In the genomic region with DNA sequence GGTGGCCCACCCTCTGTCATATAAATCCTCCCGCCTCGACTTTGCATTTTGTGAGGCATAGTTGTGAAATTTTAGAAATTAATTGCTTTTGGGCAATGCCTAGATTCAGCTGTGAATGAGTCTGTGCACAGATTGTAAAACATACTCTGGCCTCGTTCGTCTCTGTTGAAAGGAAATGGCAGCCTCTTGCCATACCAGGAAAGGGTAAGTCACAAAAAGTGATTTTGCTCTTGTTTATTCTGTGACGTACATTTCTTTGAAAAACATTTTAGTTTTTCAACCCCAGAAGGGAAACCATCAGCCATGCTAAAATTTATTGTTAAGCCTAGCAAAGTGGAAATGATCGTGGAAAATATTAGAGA, we compare ENCODE assay signal across 1 cellular context.
TF ChIP-seq lines count a peak whose summit lies in the region.

No MANE protein-coding gene starts in this region.

TF ChIP-seq in K562, 482 proteins besides CTCF, POLR2A, EP300 and RAD21 (continued from another document):
- TF ChIP-seq, protein P1, sequence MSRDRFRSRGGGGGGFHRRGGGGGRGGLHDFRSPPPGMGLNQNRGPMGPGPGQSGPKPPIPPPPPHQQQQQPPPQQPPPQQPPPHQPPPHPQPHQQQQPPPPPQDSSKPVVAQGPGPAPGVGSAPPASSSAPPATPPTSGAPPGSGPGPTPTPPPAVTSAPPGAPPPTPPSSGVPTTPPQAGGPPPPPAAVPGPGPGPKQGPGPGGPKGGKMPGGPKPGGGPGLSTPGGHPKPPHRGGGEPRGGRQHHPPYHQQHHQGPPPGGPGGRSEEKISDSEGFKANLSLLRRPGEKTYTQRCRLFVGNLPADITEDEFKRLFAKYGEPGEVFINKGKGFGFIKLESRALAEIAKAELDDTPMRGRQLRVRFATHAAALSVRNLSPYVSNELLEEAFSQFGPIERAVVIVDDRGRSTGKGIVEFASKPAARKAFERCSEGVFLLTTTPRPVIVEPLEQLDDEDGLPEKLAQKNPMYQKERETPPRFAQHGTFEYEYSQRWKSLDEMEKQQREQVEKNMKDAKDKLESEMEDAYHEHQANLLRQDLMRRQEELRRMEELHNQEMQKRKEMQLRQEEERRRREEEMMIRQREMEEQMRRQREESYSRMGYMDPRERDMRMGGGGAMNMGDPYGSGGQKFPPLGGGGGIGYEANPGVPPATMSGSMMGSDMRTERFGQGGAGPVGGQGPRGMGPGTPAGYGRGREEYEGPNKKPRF (IDR thresholded peaks at IDR 0.05; ENCODE audit: low read depth, low read length) = no peak
- TF ChIP-seq ZNF318 (IDR thresholded peaks at IDR 0.05; ENCODE audit: borderline replicate concordance in 1 of 2, low read depth in 1 of 2) (no peak), ZNF586 (CRISPR knock-in tag; conservative IDR thresholded peaks at IDR 0.05) (no peak), SIN3A (IDR thresholded peaks at IDR 0.05; ENCODE audit: borderline replicate concordance in 2 of 2, control insufficient read depth in 1 of 2, low read depth in 2 of 2, low read length in 2 of 2) (no peak), CBX2 (IDR thresholded peaks at IDR 0.05; ENCODE audit: insufficient read depth, low read length, poor library complexity, severe bottlenecking) (peak; percentile 58), BMI1 (IDR thresholded peaks at IDR 0.05; ENCODE audit: low read length) (peak; percentile 32; the same call in 1 of the 2 replicates), FOXK2 (conservative IDR thresholded peaks at IDR 0.05 in 1 of 2, IDR thresholded peaks at IDR 0.05 in 1 of 2; ENCODE audit: low read depth in 2 of 2) (no peak), ZNF239 (CRISPR knock-in tag; IDR thresholded peaks at IDR 0.05) (no peak), ZNF444 (CRISPR knock-in tag; IDR thresholded peaks at IDR 0.05) (no peak), NCOR1 (IDR thresholded peaks at IDR 0.05) (no peak), PML (IDR thresholded peaks at IDR 0.05; ENCODE audit: low read length) (no peak), ZNF224 (CRISPR knock-in tag; IDR thresholded peaks at IDR 0.05) (no peak), NONO (IDR thresholded peaks at IDR 0.05; ENCODE audit: low read depth in 2 of 2, low read length in 1 of 2) (no peak), TSC22D4 (tag; IDR thresholded peaks at IDR 0.05) (no peak), RHOXF2B (CRISPR knock-in tag; conservative IDR thresholded peaks at IDR 0.05) (no peak), GTF3C2 (IDR thresholded peaks at IDR 0.05; ENCODE audit: borderline replicate concordance, extremely low read depth, insufficient read length) (no peak)
- TF ChIP-seq, protein P2, sequence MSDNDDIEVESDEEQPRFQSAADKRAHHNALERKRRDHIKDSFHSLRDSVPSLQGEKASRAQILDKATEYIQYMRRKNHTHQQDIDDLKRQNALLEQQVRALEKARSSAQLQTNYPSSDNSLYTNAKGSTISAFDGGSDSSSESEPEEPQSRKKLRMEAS (CRISPR knock-in tag; IDR thresholded peaks at IDR 0.05) = no peak
